In the genomic region with DNA sequence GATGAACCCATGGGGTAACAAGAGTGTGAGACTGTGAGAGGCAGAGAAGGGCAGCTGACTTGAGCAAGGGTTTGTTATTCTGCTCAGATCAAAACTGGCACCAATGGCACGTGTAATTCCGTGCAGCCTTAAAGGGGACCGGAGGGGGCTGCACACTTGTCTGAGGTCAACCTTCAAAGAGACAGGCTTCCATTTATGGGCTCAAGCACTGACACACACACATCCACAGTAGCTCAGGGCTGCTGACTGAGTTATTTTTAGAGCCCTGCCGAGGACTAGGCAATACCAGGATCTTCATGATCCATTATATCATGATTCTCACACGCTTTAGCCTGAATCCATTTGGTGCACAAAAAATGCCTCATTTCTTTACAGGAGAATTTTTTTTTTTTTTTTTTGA, we compare ENCODE assay signal across 25 cellular contexts. TPM values are rescaled to one million over a fixed set of nuclear protein-coding genes. Genes with fewer than 3 reads are reported as not detected.
DNase-seq lines count a peak whose midpoint lies in the region; ATAC-seq and TF ChIP-seq lines count a peak whose summit lies in the region.
"Had no signal": no experiment of that assay in that cellular context is flagged by ENCODE, and none has a peak within 500 bp of the region (broad histone marks: within the 10 kb centered on the region; RNA-seq: fewer than 3 reads in every experiment).

No MANE protein-coding gene starts in this region.

- H3K36me3 ChIP-seq in heart right ventricle (peaks cover 0 to 81% (median 14%) of the 10 kb centered on the region in 9 donors), psoas muscle (ENCODE audit: insufficient read depth in 1 of 2, low read depth in 1 of 2) (no peaks in the 10 kb centered on the region), transverse colon (peaks cover 0 to 2% (median 0%) of the 10 kb centered on the region in 4 donors)

- TF ChIP-seq POLR2A in transverse colon (IDR thresholded peaks at IDR 0.05), result no peak

- peak overlapping the region; percentile 61 to 87 (median 77) for H3K27ac ChIP-seq in heart right ventricle
- H3K27ac ChIP-seq in psoas muscle, result no peak overlapping the region
- H3K27ac ChIP-seq in transverse colon, result no peak overlapping the region
- H3K27ac ChIP-seq: neutrophil, suprapubic skin had no signal

- no peak for TF ChIP-seq CTCF in natural killer cell (IDR thresholded peaks at IDR 0.05)
- TF ChIP-seq CTCF in heart right ventricle (IDR thresholded peaks at IDR 0.05), result no peak
- TF ChIP-seq CTCF in psoas muscle (IDR thresholded peaks at IDR 0.05), result no peak
- no peak for TF ChIP-seq CTCF in transverse colon (IDR thresholded peaks at IDR 0.05)

- intact Hi-C loops in natural killer cell (cut with micrococcal nuclease), result no loop called here
- intact Hi-C loops in heart right ventricle (cut with DNase I), result loop anchor here in 3 of 10 donors (5.0 to 10.0 kb wide), 3 partner anchors 43 to 60 kb away; partner anchors contain the start of gene EHD4 (in 1 of the 3)
- intact Hi-C loops in psoas muscle (cut with DNase I), result no loop called here
- intact Hi-C loops in transverse colon (cut with DNase I; ENCODE audit: low total_unique reads), result no loop called here

- H3K4me3 ChIP-seq in heart right ventricle, result no peak overlapping the region
- H3K4me3 ChIP-seq in psoas muscle, result no peak overlapping the region
- H3K4me3 ChIP-seq in transverse colon, result no peak overlapping the region
- H3K4me3 ChIP-seq: coronary artery, suprapubic skin had no signal

- H3K4me1 ChIP-seq in heart right ventricle (peaks cover 22 to 93% (median 83%) of the 10 kb centered on the region in 9 donors), psoas muscle (peaks cover 36% of the 10 kb centered on the region), transverse colon (peaks cover 0 to 8% (median 0%) of the 10 kb centered on the region in 4 donors)

- 47 to 52% methylated on average over 5 of the region's 5 CpGs for WGBS in heart right ventricle, 2 donors
- WGBS in psoas muscle, 3 donors, result 33 to 40% (median 37%) methylated on average over 5 of the region's 5 CpGs
- 20 to 70% methylated on average over 2 to 5 of the region's 5 CpGs for WGBS in transverse colon (ENCODE audit: low coverage in 1 of 2), 2 donors

- H3K4me3 Mint-ChIP-seq in natural killer cell treated with Interleukin-12 subunit alpha and Interleukin-12 subunit beta and Interleukin-15 and Interleukin-18, amount 100 ng/mL, for 72 hours, result no peak overlapping the region
- H3K4me3 Mint-ChIP-seq in natural killer cell, result no peak overlapping the region
- H3K4me3 Mint-ChIP-seq: activated CD8-positive, alpha-beta memory T cell treated with anti-CD3 and anti-CD28 coated beads, Interleukin-2, amount 10 ng/mL, durations not matched to agents 7 days and 5 days; activated naive CD4-positive, alpha-beta T cell treated with anti-CD3 and anti-CD28 coated beads for 36 hours; CD4-positive, alpha-beta T cell; T-cell had no signal

- peaks cover 16 to 19% of the 10 kb centered on the region in 2 donors for H3K4me1 Mint-ChIP-seq in natural killer cell treated with Interleukin-12 subunit alpha and Interleukin-12 subunit beta and Interleukin-15 and Interleukin-18, amount 100 ng/mL, for 72 hours (ENCODE audit: low read depth in 2 of 2)
- H3K4me1 Mint-ChIP-seq in natural killer cell, result peaks cover 9 to 14% of the 10 kb centered on the region in 2 donors

- in situ Hi-C loops in transverse colon (cut with MboI; ENCODE audit: low pct_ligation_motif_present in 1 of 4, low pct_unique_long_range_greater_than_20kb in 1 of 4, low sequenced_read_pairs in 3 of 4), result loop anchor here in 1 of 4 donors (25.0 kb wide), 1 partner anchor 152 kb away; the partner anchor contains the start of gene MAPKBP1

- no peak for ATAC-seq in natural killer cell treated with Interleukin-12 subunit alpha and Interleukin-12 subunit beta and Interleukin-15 and Interleukin-18, amount 100 ng/mL, for 72 hours
- no peak for ATAC-seq in natural killer cell
- peak; percentile 31 to 82 (median 69) for ATAC-seq in heart right ventricle
- ATAC-seq in psoas muscle, result peak; percentile 50 to 62 (median 56)
- ATAC-seq in HG03354 (IDR thresholded peaks at IDR 0.05; ENCODE audit: poor library complexity, severe bottlenecking, unreplicated experiment), result no peak
- ATAC-seq in HG03095 (IDR thresholded peaks at IDR 0.05; ENCODE audit: unreplicated experiment), result no peak
- ATAC-seq: activated CD8-positive, alpha-beta memory T cell treated with anti-CD3 and anti-CD28 coated beads, Interleukin-2, amount 10 ng/mL, durations not matched to agents 7 days and 5 days; T-cell had no signal

- no peak for TF ChIP-seq EP300 in transverse colon (IDR thresholded peaks at IDR 0.05; ENCODE audit: low read depth)

- DNase-seq in natural killer cell treated with Interleukin-12 subunit alpha and Interleukin-12 subunit beta and Interleukin-15 and Interleukin-18, amount 100 ng/mL, for 72 hours (ENCODE audit: low spot score), result peak; percentile 15
- DNase-seq in natural killer cell (no peak), heart right ventricle (peak in 1 of 2 donors; percentile 60), psoas muscle (no peak), transverse colon (no peak), NCI-H345 treated with DMSO at 0.1 percent for 48 hours (lab: John Stamatoyannopoulos, UW; ENCODE audit: unreplicated experiment) (no peak)
- DNase-seq: 8988T; activated CD4-positive, CD25-positive, alpha-beta regulatory T cell; activated CD8-positive, alpha-beta memory T cell treated with anti-CD3 and anti-CD28 coated beads, Interleukin-2, amount 10 ng/mL, durations not matched to agents 7 days and 5 days; activated naive CD4-positive, alpha-beta T cell treated with anti-CD3 and anti-CD28 coated beads for 36 hours; activated T-cell treated with anti-CD3 and anti-CD28 coated beads, Interleukin-2, amount 50 U/mL, for 48 hours; CD4-positive, alpha-beta T cell; H7; KBM-7; mammary epithelial cell; NCI-H1105 treated with DMSO at 0.1 percent for 48 hours; NCI-H1930; NCI-H345; NCI-H774; T-cell had no signal

- H3K27ac Mint-ChIP-seq in natural killer cell treated with Interleukin-12 subunit alpha and Interleukin-12 subunit beta and Interleukin-15 and Interleukin-18, amount 100 ng/mL, for 72 hours, result no peak overlapping the region
- H3K27ac Mint-ChIP-seq in natural killer cell, result no peak overlapping the region
- H3K27ac Mint-ChIP-seq: activated CD8-positive, alpha-beta memory T cell treated with anti-CD3 and anti-CD28 coated beads, Interleukin-2, amount 10 ng/mL, durations not matched to agents 7 days and 5 days; activated naive CD4-positive, alpha-beta T cell treated with anti-CD3 and anti-CD28 coated beads for 36 hours; CD4-positive, alpha-beta T cell had no signal

- no peaks in the 10 kb centered on the region for H3K9me3 ChIP-seq in heart right ventricle
- no peaks in the 10 kb centered on the region for H3K9me3 ChIP-seq in psoas muscle
- no peaks in the 10 kb centered on the region for H3K9me3 ChIP-seq in transverse colon
- H3K9me3 ChIP-seq: neutrophil, suprapubic skin had no signal

- H3K9me3 Mint-ChIP-seq in natural killer cell treated with Interleukin-12 subunit alpha and Interleukin-12 subunit beta and Interleukin-15 and Interleukin-18, amount 100 ng/mL, for 72 hours, result no peaks in the 10 kb centered on the region
- no peaks in the 10 kb centered on the region for H3K9me3 Mint-ChIP-seq in natural killer cell
- H3K9me3 Mint-ChIP-seq: activated naive CD4-positive, alpha-beta T cell treated with anti-CD3 and anti-CD28 coated beads for 36 hours; CD4-positive, alpha-beta T cell; T-cell had no signal

- H3K27me3 ChIP-seq in heart right ventricle, result no peaks in the 10 kb centered on the region
- H3K27me3 ChIP-seq in psoas muscle (ENCODE audit: insufficient read depth in 3 of 3, low read length in 2 of 3), result no peaks in the 10 kb centered on the region
- no peaks in the 10 kb centered on the region for H3K27me3 ChIP-seq in transverse colon
- H3K27me3 ChIP-seq: neutrophil, suprapubic skin had no signal

- H3K27me3 Mint-ChIP-seq in natural killer cell treated with Interleukin-12 subunit alpha and Interleukin-12 subunit beta and Interleukin-15 and Interleukin-18, amount 100 ng/mL, for 72 hours, result no peaks in the 10 kb centered on the region
- no peaks in the 10 kb centered on the region for H3K27me3 Mint-ChIP-seq in natural killer cell (ENCODE audit: low read depth in 2 of 2)
- H3K27me3 Mint-ChIP-seq: activated CD8-positive, alpha-beta memory T cell treated with anti-CD3 and anti-CD28 coated beads, Interleukin-2, amount 10 ng/mL, durations not matched to agents 7 days and 5 days; CD4-positive, alpha-beta T cell; T-cell had no signal

- H3K36me3 Mint-ChIP-seq in natural killer cell treated with Interleukin-12 subunit alpha and Interleukin-12 subunit beta and Interleukin-15 and Interleukin-18, amount 100 ng/mL, for 72 hours, result peaks cover 6% of the 10 kb centered on the region
- H3K36me3 Mint-ChIP-seq in natural killer cell, result no peaks in the 10 kb centered on the region

RNA-seq across cellular contexts. Expression of gene SPTBN5, which starts 20.6 kb away (rescaled TPM):
- 1 to 10 TPM; 1.1 to 2.4 TPM for total RNA-seq in natural killer cell treated with Interleukin-12 subunit alpha and Interleukin-12 subunit beta and Interleukin-15 and Interleukin-18, amount 100 ng/mL, for 72 hours
- total RNA-seq in natural killer cell (1 to 10 TPM; 4.1 to 6.0 (median 5.2) TPM), heart right ventricle (1 to 10 TPM; 1.6 to 5.9 (median 2.4) TPM), psoas muscle (under 1 TPM; 0.15 to 0.47 (median 0.29) TPM), transverse colon (1 to 10 TPM in 2 of 4 donors, under 1 TPM in 2; 0.16 to 8.0 (median 1.1) TPM)
- polyA plus RNA-seq in heart right ventricle (1 to 10 TPM in 1 of 2 donors, under 1 TPM in 1; 0.94 to 8.7 TPM), psoas muscle (under 1 TPM; 0.10 to 0.29 (median 0.13) TPM)

RNA-seq across cellular contexts. Expression of gene EHD4, which starts 58.0 kb away (rescaled TPM):
- 10 to 100 TPM; 19.9 to 24.5 TPM for total RNA-seq in natural killer cell treated with Interleukin-12 subunit alpha and Interleukin-12 subunit beta and Interleukin-15 and Interleukin-18, amount 100 ng/mL, for 72 hours
- total RNA-seq in natural killer cell, result 10 to 100 TPM; 28.4 to 34.6 (median 31.7) TPM
- 10 to 100 TPM; 29.8 to 62.7 (median 46.6) TPM for total RNA-seq in heart right ventricle
- polyA plus RNA-seq in heart right ventricle, result 10 to 100 TPM; 23.4 to 24.2 TPM
- 1 to 10 TPM; 5.3 to 9.6 (median 6.3) TPM for total RNA-seq in psoas muscle
- 1 to 10 TPM; 1.7 to 4.8 (median 2.2) TPM for polyA plus RNA-seq in psoas muscle
- total RNA-seq in transverse colon, result 10 to 100 TPM; 16.9 to 55.4 (median 35.5) TPM

Comparison
In these comparisons a context has a peak if more than half of its experiments do, and no peak if none do; other contexts are left out.
1. ATAC-seq: peak in heart right ventricle (8 of 8) and psoas muscle (4 of 4); none in natural killer cell treated with Interleukin-12 subunit alpha and Interleukin-12 subunit beta and Interleukin-15 and Interleukin-18, amount 100 ng/mL, for 72 hours (0 of 2), natural killer cell (0 of 3), HG03354 (single experiment) and HG03095 (single experiment).
2. H3K27ac ChIP-seq: peak in heart right ventricle (10 of 10); none in psoas muscle (single experiment) and transverse colon (0 of 4).